In genomic region chr19:29873801-29874575, GRCh38 we compare ENCODE assay signal across 9 cellular contexts.
DNase-seq lines count a peak whose midpoint lies in the region; ATAC-seq and TF ChIP-seq lines count a peak whose summit lies in the region.
"Had no signal": no experiment of that assay in that cellular context is flagged by ENCODE, and none has a peak within 500 bp of the region (broad histone marks: within the 10 kb centered on the region; RNA-seq: fewer than 3 reads in every experiment).

No MANE protein-coding gene starts in this region.

- CTCF ChIA-PET in GM10248 (lab: Yijun Ruan, JAX): interaction anchor here (0.8 to 8.1 kb wide), 32 partner anchors 9 to 264 kb away, joined by 3 to 80 read pairs (median 4); no protein-coding TSS in a partner anchor

- H3K27me3 Mint-ChIP-seq in activated T-cell treated with anti-CD3 and anti-CD28 coated beads, Interleukin-2, amount 50 U/mL, for 72 hours (ENCODE audit: low read depth): peaks cover 20% of the 10 kb centered on the region

- intact Hi-C loops in esophagus muscularis mucosa (cut with DNase I): loop anchor here (5.0 kb wide), 1 partner anchor 102 kb away; no protein-coding TSS in a partner anchor

- no peak for DNase-seq in activated T-cell treated with anti-CD3 and anti-CD28 coated beads, Interleukin-2, amount 50 U/mL, for 72 hours
- no peak for DNase-seq in activated T-cell treated with anti-CD3 and anti-CD28 coated beads, Interleukin-2, amount 50 U/mL, for 48 hours
- DNase-seq in esophagus muscularis mucosa (ENCODE audit: extremely low spot score) (no peak), smooth muscle cell (lab: John Stamatoyannopoulos, UW; ENCODE audit: unreplicated experiment) (no peak), GM10248 (ENCODE audit: extremely low spot score) (no peak), cortex of kidney (lab: John Stamatoyannopoulos, UW) (no peak)

- peaks cover 10% of the 10 kb centered on the region; the same call in 1 of the 2 replicates for H3K27me3 ChIP-seq in OCI-LY3 (ENCODE audit: low read depth, low read length)
- H3K27me3 ChIP-seq in esophagus muscularis mucosa: peaks cover 0 to 44% (median 12%) of the 10 kb centered on the region in 4 donors
- no peaks in the 10 kb centered on the region for H3K27me3 ChIP-seq in smooth muscle cell (ENCODE audit: low read depth)

- no peaks in the 10 kb centered on the region for H3K9me3 Mint-ChIP-seq in activated T-cell treated with anti-CD3 and anti-CD28 coated beads, Interleukin-2, amount 50 U/mL, for 72 hours

- H3K4me3 ChIP-seq in OCI-LY3 (ENCODE audit: low read length) (peak overlapping the region; percentile 85), esophagus muscularis mucosa (peak overlapping the region; percentile 52 to 63 (median 54)), smooth muscle cell (peak overlapping the region; percentile 54)
- H3K4me3 ChIP-seq: mucosa of descending colon had no signal

- no peak for TF ChIP-seq EP300 in esophagus muscularis mucosa (IDR thresholded peaks at IDR 0.05)

- peak overlapping the region; percentile 94 for H3K4me2 ChIP-seq in OCI-LY3 (ENCODE audit: low read length)
- H3K4me2 ChIP-seq in smooth muscle cell: peak overlapping the region; percentile 92

- no peak for TF ChIP-seq POLR2A in esophagus muscularis mucosa (IDR thresholded peaks at IDR 0.05; ENCODE audit: low read depth)

- H3K27ac Mint-ChIP-seq in activated T-cell treated with anti-CD3 and anti-CD28 coated beads, Interleukin-2, amount 50 U/mL, for 72 hours: no peak overlapping the region

- no peaks in the 10 kb centered on the region for H3K36me3 Mint-ChIP-seq in activated T-cell treated with anti-CD3 and anti-CD28 coated beads, Interleukin-2, amount 50 U/mL, for 72 hours (ENCODE audit: insufficient read depth in 2 of 2)

- WGBS in esophagus muscularis mucosa: 46% methylated on average over 26 of the region's 40 CpGs
- WGBS in smooth muscle cell (ENCODE audit: low lambda C conversion rate): 48% methylated on average over 34 of the region's 40 CpGs

- no peaks in the 10 kb centered on the region for H3K9me3 ChIP-seq in OCI-LY3 (ENCODE audit: insufficient read depth, low read length)
- no peaks in the 10 kb centered on the region for H3K9me3 ChIP-seq in esophagus muscularis mucosa
- no peaks in the 10 kb centered on the region for H3K9me3 ChIP-seq in smooth muscle cell (replicated peaks; ENCODE audit: low read depth)
- H3K9me3 ChIP-seq: mucosa of descending colon had no signal

- no peaks in the 10 kb centered on the region for H3K79me2 ChIP-seq in OCI-LY3 (ENCODE audit: low read length)
- H3K79me2 ChIP-seq in smooth muscle cell (ENCODE audit: low read depth): no peaks in the 10 kb centered on the region

- H3K36me3 ChIP-seq in OCI-LY3 (replicated peaks; ENCODE audit: low read depth, low read length) (no peaks in the 10 kb centered on the region), esophagus muscularis mucosa (no peaks in the 10 kb centered on the region), smooth muscle cell (ENCODE audit: low read depth) (no peaks in the 10 kb centered on the region)

- H3K4me1 Mint-ChIP-seq in activated T-cell treated with anti-CD3 and anti-CD28 coated beads, Interleukin-2, amount 50 U/mL, for 72 hours (ENCODE audit: low read depth): no peaks in the 10 kb centered on the region

- TF ChIP-seq CTCF in OCI-LY3 (IDR thresholded peaks at IDR 0.05; ENCODE audit: low read depth, low read length): no peak
- peak in 1 of 3 experiments; percentile 36 for TF ChIP-seq CTCF in esophagus muscularis mucosa (IDR thresholded peaks at IDR 0.05)
- TF ChIP-seq CTCF in smooth muscle cell (IDR thresholded peaks at IDR 0.05; ENCODE audit: borderline replicate concordance, insufficient read depth, poor library complexity, severe bottlenecking): no peak
- no peak for TF ChIP-seq CTCF in GM10248 (IDR thresholded peaks at IDR 0.05; ENCODE audit: control extremely low read depth, extremely low read depth, low read depth, missing control alignments)

- peak overlapping the region; percentile 82 for H2AFZ ChIP-seq in OCI-LY3 (ENCODE audit: low read depth, low read length)
- peak overlapping the region; percentile 76 for H2AFZ ChIP-seq in smooth muscle cell (ENCODE audit: low read depth)

- ATAC-seq in activated T-cell treated with anti-CD3 and anti-CD28 coated beads, Interleukin-2, amount 50 U/mL, for 72 hours (replicated peaks in 1 of 2): no peak
- ATAC-seq in HG02840 (IDR thresholded peaks at IDR 0.05; ENCODE audit: low FRiP score, unreplicated experiment): no peak

- POLR2A ChIA-PET in GM10248 (lab: Yijun Ruan, JAX): no interaction called here

- H3K4me1 ChIP-seq in OCI-LY3 (ENCODE audit: low read length): peaks cover 6% of the 10 kb centered on the region; the same call in 1 of the 2 replicates
- H3K4me1 ChIP-seq in esophagus muscularis mucosa: peaks cover 18 to 42% (median 36%) of the 10 kb centered on the region in 4 donors
- peaks cover 9% of the 10 kb centered on the region for H3K4me1 ChIP-seq in smooth muscle cell (ENCODE audit: low read depth)

- H3K9ac ChIP-seq in OCI-LY3 (ENCODE audit: low read length): no peak overlapping the region
- no peak overlapping the region for H3K9ac ChIP-seq in smooth muscle cell (ENCODE audit: low read depth)

- H4K20me1 ChIP-seq in OCI-LY3 (ENCODE audit: insufficient read depth, low read length) (no peaks in the 10 kb centered on the region), smooth muscle cell (ENCODE audit: low read depth) (no peaks in the 10 kb centered on the region)

- no peaks in the 10 kb centered on the region for H3F3A ChIP-seq in smooth muscle cell (ENCODE audit: low read depth)

- H3K27ac ChIP-seq in OCI-LY3 (ENCODE audit: low read length) (no peak overlapping the region), esophagus muscularis mucosa (replicated peaks in 1 of 4) (no peak overlapping the region), smooth muscle cell (ENCODE audit: low read depth) (peak overlapping the region; percentile 63)

- peak overlapping the region; percentile 60 to 66 for H3K4me3 Mint-ChIP-seq in activated T-cell treated with anti-CD3 and anti-CD28 coated beads, Interleukin-2, amount 50 U/mL, for 72 hours
